Comparison of ENCODE assay signal across 26 cellular contexts in genomic region chr12:87155616-87156015, GRCh38.
DNase-seq lines count a peak whose midpoint lies in the region; ATAC-seq and TF ChIP-seq lines count a peak whose summit lies in the region.
"Had no signal": no experiment of that assay in that cellular context is flagged by ENCODE, and none has a peak within 500 bp of the region (broad histone marks: within the 10 kb centered on the region; RNA-seq: fewer than 3 reads in every experiment).

No MANE protein-coding gene starts in this region.

- DNase-seq in GM23248 (peak; percentile 72), RPMI7951 (ENCODE audit: low read depth) (peak; percentile 49), choroid plexus epithelial cell (ENCODE audit: low read depth) (peak; percentile 85), renal cortical epithelial cell (ENCODE audit: low read depth) (peak; percentile 65), testis (no peak), Caco-2 (no peak), KBM-7 (no peak)
- DNase-seq: activated CD4-positive, alpha-beta T cell treated with anti-CD3 and anti-CD28 coated beads, Interleukin-2, amount 50 U/mL, for 4 hours; activated CD8-positive, alpha-beta memory T cell treated with anti-CD3 and anti-CD28 coated beads, Interleukin-2, amount 50 U/mL, for 4 hours; activated naive CD8-positive, alpha-beta T cell treated with anti-CD3 and anti-CD28 coated beads, Interleukin-2, amount 50 U/mL, for 24 hours; caudate nucleus; DND-41; glutamatergic neuron; left cardiac atrium; mesendoderm; naive B cell; NCI-H1436; NCI-H524; nucleus accumbens; SK-N-SH; stimulated activated CD4-positive, alpha-beta T cell treated with anti-CD3 and anti-CD28 coated beads, Interleukin-2, amount 100 ng/mL, for 48 hours; stimulated activated naive CD4-positive, alpha-beta T cell treated with Interleukin-2 at 50 U/mL for 16 hours; T-helper 2 cell; tibial artery had no signal

- no peaks in the 10 kb centered on the region for H4K20me1 ChIP-seq in GM23248 (ENCODE audit: insufficient read depth)

- WGBS in GM23248 (ENCODE audit: low coverage in 1 of 2, low lambda C conversion rate in 2 of 2, missing lambda C conversion rate in 2 of 2), 2 experiments: 60 to 65% methylated on average over 3 of the region's 3 CpGs
- 90 to 96% methylated on average over 3 of the region's 3 CpGs for WGBS in testis, 2 donors

- no peak overlapping the region for H3K4me3 ChIP-seq in GM23248
- no peak overlapping the region for H3K4me3 ChIP-seq in choroid plexus epithelial cell (ENCODE audit: low read depth, low read length)
- H3K4me3 ChIP-seq in testis: no peak overlapping the region
- no peak overlapping the region for H3K4me3 ChIP-seq in Caco-2 (ENCODE audit: low read depth, low read length)
- H3K4me3 ChIP-seq: tibial artery had no signal

- no peak overlapping the region for H3K4me2 ChIP-seq in GM23248 (ENCODE audit: unreplicated experiment)
- H3K4me2 ChIP-seq: SK-N-SH had no signal

- no peaks in the 10 kb centered on the region for H3K36me3 ChIP-seq in GM23248 (ENCODE audit: low read depth)
- H3K36me3 ChIP-seq in testis (ENCODE audit: low read depth, missing control alignments): no peaks in the 10 kb centered on the region
- no peaks in the 10 kb centered on the region for H3K36me3 ChIP-seq in Caco-2 (ENCODE audit: control insufficient read depth, insufficient read depth, low read length)
- H3K36me3 ChIP-seq: tibial artery had no signal

- no peaks in the 10 kb centered on the region for H3K27me3 ChIP-seq in GM23248 (replicated peaks; ENCODE audit: insufficient read depth)
- no peaks in the 10 kb centered on the region for H3K27me3 ChIP-seq in testis
- H3K27me3 ChIP-seq in Caco-2 (replicated peaks; ENCODE audit: control insufficient read depth, insufficient read depth, low read length): no peaks in the 10 kb centered on the region
- H3K27me3 ChIP-seq: tibial artery had no signal

- H3K4me1 ChIP-seq in GM23248 (ENCODE audit: insufficient read depth): peaks cover 31% of the 10 kb centered on the region
- no peaks in the 10 kb centered on the region for H3K4me1 ChIP-seq in testis
- H3K4me1 ChIP-seq in Caco-2: 0 out of 2 replicates have a peak, but pooled peaks cover 5% of the 10 kb centered on the region

- peaks cover under 1% of the 10 kb centered on the region for H3K9me3 Mint-ChIP-seq in activated T-helper 17 cell treated with anti-CD3 and anti-CD28 coated beads, Interleukin-2, amount 50 U/mL, for 72 hours
- peaks cover 3% of the 10 kb centered on the region for H3K9me3 Mint-ChIP-seq in Caco-2 (ENCODE audit: unreplicated experiment)
- H3K9me3 Mint-ChIP-seq: activated naive CD8-positive, alpha-beta T cell treated with anti-CD3 and anti-CD28 coated beads, Interleukin-2, amount 50 U/mL, for 24 hours had no signal

- no peaks in the 10 kb centered on the region for H3K36me3 Mint-ChIP-seq in activated T-helper 17 cell treated with anti-CD3 and anti-CD28 coated beads, Interleukin-2, amount 50 U/mL, for 72 hours (ENCODE audit: low read depth)
- H3K36me3 Mint-ChIP-seq in Caco-2 (ENCODE audit: insufficient read depth, unreplicated experiment): no peaks in the 10 kb centered on the region
- H3K36me3 Mint-ChIP-seq: naive B cell had no signal

- H3K9me3 ChIP-seq in GM23248 (ENCODE audit: low read depth): no peaks in the 10 kb centered on the region
- no peaks in the 10 kb centered on the region for H3K9me3 ChIP-seq in testis
- no peaks in the 10 kb centered on the region for H3K9me3 ChIP-seq in Caco-2
- H3K9me3 ChIP-seq: SK-N-SH, tibial artery had no signal

- CTCF ChIA-PET in Caco-2 (lab: Charles Lee): no interaction called here

- in situ Hi-C loops in GM23248 (cut with MboI): no loop called here
- in situ Hi-C loops in KBM-7 (cut with MboI; ENCODE audit: low pct_unique_long_range_greater_than_20kb, low sequenced_read_pairs): no loop called here

- H3K4me1 Mint-ChIP-seq in activated T-helper 17 cell treated with anti-CD3 and anti-CD28 coated beads, Interleukin-2, amount 50 U/mL, for 72 hours: no peaks in the 10 kb centered on the region
- peaks cover 10% of the 10 kb centered on the region for H3K4me1 Mint-ChIP-seq in Caco-2 (ENCODE audit: low read depth, unreplicated experiment)
- H3K4me1 Mint-ChIP-seq: activated naive CD8-positive, alpha-beta T cell treated with anti-CD3 and anti-CD28 coated beads, Interleukin-2, amount 50 U/mL, for 24 hours; B cell; naive B cell had no signal

- TF ChIP-seq POLR2A in testis (IDR thresholded peaks at IDR 0.05): no peak

- H3K4me3 Mint-ChIP-seq in activated T-helper 17 cell treated with anti-CD3 and anti-CD28 coated beads, Interleukin-2, amount 50 U/mL, for 72 hours: no peak overlapping the region
- H3K4me3 Mint-ChIP-seq in Caco-2 (ENCODE audit: unreplicated experiment): no peak overlapping the region
- H3K4me3 Mint-ChIP-seq: activated naive CD8-positive, alpha-beta T cell treated with anti-CD3 and anti-CD28 coated beads, Interleukin-2, amount 50 U/mL, for 24 hours; B cell; naive B cell had no signal

- no TSS peak for BruUV-seq in Caco-2 (replicated peaks; lab: Mats Ljungman, UMichigan)

- no peak overlapping the region for H3K9ac ChIP-seq in GM23248
- H3K9ac ChIP-seq: SK-N-SH had no signal

- H3K27me3 Mint-ChIP-seq in activated T-helper 17 cell treated with anti-CD3 and anti-CD28 coated beads, Interleukin-2, amount 50 U/mL, for 72 hours: no peaks in the 10 kb centered on the region
- H3K27me3 Mint-ChIP-seq in Caco-2 (ENCODE audit: insufficient read depth, unreplicated experiment): no peaks in the 10 kb centered on the region
- H3K27me3 Mint-ChIP-seq: activated naive CD8-positive, alpha-beta T cell treated with anti-CD3 and anti-CD28 coated beads, Interleukin-2, amount 50 U/mL, for 24 hours; B cell; naive B cell had no signal

- intact Hi-C loops in testis (cut with DNase I; ENCODE audit: low total_unique reads): no loop called here
- intact Hi-C loops in Caco-2 (cut with micrococcal nuclease; ENCODE audit: unreplicated experiment): no loop called here

- TF ChIP-seq CTCF in choroid plexus epithelial cell (conservative IDR thresholded peaks at IDR 0.05; ENCODE audit: low read depth, low read length) (no peak), testis (IDR thresholded peaks at IDR 0.05) (no peak), Caco-2 (IDR thresholded peaks at IDR 0.05; ENCODE audit: insufficient read depth in 1 of 2, low read depth in 1 of 2, low read length in 1 of 2, severe bottlenecking in 1 of 2, unreplicated experiment in 1 of 2) (no peak)

- H3F3A ChIP-seq in GM23248 (ENCODE audit: insufficient read depth): no peaks in the 10 kb centered on the region

- no peaks in the 10 kb centered on the region for H3K9me2 ChIP-seq in GM23248 (ENCODE audit: insufficient read depth)
- H3K9me2 ChIP-seq: SK-N-SH had no signal

- no peak for ATAC-seq in activated T-helper 17 cell treated with anti-CD3 and anti-CD28 coated beads, Interleukin-2, amount 50 U/mL, for 72 hours (replicated peaks)
- ATAC-seq: activated naive CD8-positive, alpha-beta T cell treated with anti-CD3 and anti-CD28 coated beads, Interleukin-2, amount 50 U/mL, for 24 hours had no signal

- 0 out of 2 replicates have a peak overlapping the region, but pooled peaks have one; percentile 1 for H2AFZ ChIP-seq in GM23248

- POLR2A ChIA-PET in Caco-2 (lab: Charles Lee): no interaction called here

- peak overlapping the region; percentile 73 for H3K27ac ChIP-seq in GM23248
- no peak overlapping the region for H3K27ac ChIP-seq in testis
- H3K27ac ChIP-seq: tibial artery had no signal

- H3K79me2 ChIP-seq in GM23248 (ENCODE audit: insufficient read depth): no peaks in the 10 kb centered on the region

- H3K27ac Mint-ChIP-seq in activated T-helper 17 cell treated with anti-CD3 and anti-CD28 coated beads, Interleukin-2, amount 50 U/mL, for 72 hours: no peak overlapping the region
- no peak overlapping the region for H3K27ac Mint-ChIP-seq in Caco-2 (ENCODE audit: unreplicated experiment)
- H3K27ac Mint-ChIP-seq: activated naive CD8-positive, alpha-beta T cell treated with anti-CD3 and anti-CD28 coated beads, Interleukin-2, amount 50 U/mL, for 24 hours; B cell; naive B cell had no signal

Comparison
In these comparisons a context has a peak if more than half of its experiments do, and no peak if none do; other contexts are left out.
1. DNase-seq: peak in GM23248 (single experiment), RPMI7951 (single experiment), choroid plexus epithelial cell (single experiment) and renal cortical epithelial cell (single experiment); none in testis (single experiment), Caco-2 (0 of 2) and KBM-7 (single experiment).